In the genomic region with DNA sequence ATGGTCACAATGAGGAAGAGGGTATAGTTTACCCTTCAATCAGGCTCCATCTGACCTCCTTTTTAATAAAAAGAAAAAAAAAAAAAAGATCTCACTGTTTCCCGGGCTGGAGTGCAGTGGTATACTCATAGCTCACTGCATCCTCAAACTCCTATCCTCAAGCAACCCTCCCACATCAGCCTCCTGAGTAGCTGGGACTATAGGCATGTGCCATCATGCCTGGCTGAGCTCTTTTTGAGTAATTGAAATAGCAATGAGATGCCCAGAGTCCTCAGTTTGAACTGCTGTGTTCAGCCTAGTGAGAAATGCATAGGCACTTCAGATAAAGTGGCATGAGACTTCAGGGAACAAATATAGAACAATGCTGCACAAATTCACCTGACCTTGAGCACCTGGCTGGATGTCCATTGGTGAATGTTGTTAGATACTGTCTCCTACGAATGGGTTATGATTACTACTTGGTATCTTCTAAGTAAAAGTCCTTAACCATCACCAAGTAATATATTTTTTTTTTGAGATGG, we compare ENCODE assay signal across 21 cellular contexts.
DNase-seq lines count a peak whose midpoint lies in the region; ATAC-seq, FAIRE-seq and TF ChIP-seq lines count a peak whose summit lies in the region.
"Had no signal": no experiment of that assay in that cellular context is flagged by ENCODE, and none has a peak within 500 bp of the region (broad histone marks: within the 10 kb centered on the region; RNA-seq: fewer than 3 reads in every experiment).

No MANE protein-coding gene starts in this region.

- no peak for TF ChIP-seq EP300 in HepG2 (IDR thresholded peaks at IDR 0.05; ENCODE audit: low read depth in 2 of 2, low read length in 2 of 2)
- no peak for TF ChIP-seq EP300 in HepG2 (CRISPR knock-in tag; IDR thresholded peaks at IDR 0.05; ENCODE audit: borderline replicate concordance)

- ATAC-seq in HepG2 (no peak), HG03354 (IDR thresholded peaks at IDR 0.05; ENCODE audit: poor library complexity, severe bottlenecking, unreplicated experiment) (no peak)
- ATAC-seq: HCT116 had no signal

- H3K27ac ChIP-seq in RWPE1 (no peak overlapping the region), HepG2 (ENCODE audit: extremely low read length, insufficient read depth, low read length) (no peak overlapping the region)
- H3K27ac ChIP-seq: 22Rv1; BLaER1 treated with 17β-estradiol and CSF1 and Interleukin-3, amounts not matched to agents 10 nM and 100 nM; GM23248 had no signal

- H3K4me3 ChIP-seq in epithelial cell of esophagus (ENCODE audit: low read length) (no peak overlapping the region), HepG2 (replicated peaks in 1 of 3; ENCODE audit: insufficient read depth in 1 of 3, low read depth in 2 of 3, low read length in 3 of 3) (no peak overlapping the region)
- H3K4me3 ChIP-seq: BLaER1 treated with 17β-estradiol and CSF1 and Interleukin-3, amounts not matched to agents 10 nM and 100 nM; GM23248 had no signal

- WGBS in HepG2 (ENCODE audit: low lambda C conversion rate) = 54% methylated on average over 2 of the region's 2 CpGs

- H3K4me1 ChIP-seq in HepG2 (ENCODE audit: insufficient read depth, low read length) = no peaks in the 10 kb centered on the region
- H3K4me1 ChIP-seq: BLaER1 treated with 17β-estradiol and CSF1 and Interleukin-3, amounts not matched to agents 10 nM and 100 nM had no signal

- CTCF ChIA-PET in RWPE1 (lab: Yijun Ruan, JAX) (interaction anchor here (0.6 kb wide), 2 partner anchors 386 to 432 kb away, joined by 3 read pairs; no protein-coding TSS in a partner anchor), HepG2 (lab: Yijun Ruan, JAX; ENCODE audit: low intra/inter-chr PET ratio, low total read pairs) (no interaction called here)

- no peak overlapping the region for H2AFZ ChIP-seq in HepG2 (ENCODE audit: low read length)
- H2AFZ ChIP-seq: GM23248 had no signal

- no peak for TF ChIP-seq RAD21 in HepG2 (CRISPR knock-in tag; IDR thresholded peaks at IDR 0.05)

- no TSS peak for BruUV-seq in HepG2 (replicated peaks; lab: Mats Ljungman, UMichigan)

- no peaks in the 10 kb centered on the region for H3K27me3 ChIP-seq in HepG2 (ENCODE audit: control insufficient read depth in 1 of 2, insufficient read depth in 2 of 2, low read length in 2 of 2)
- H3K27me3 ChIP-seq: BLaER1 treated with 17β-estradiol and CSF1 and Interleukin-3, amounts not matched to agents 10 nM and 100 nM had no signal

- TF ChIP-seq CTCF in RWPE1 (conservative IDR thresholded peaks at IDR 0.05; ENCODE audit: low read depth) (no peak), epithelial cell of esophagus (IDR thresholded peaks at IDR 0.05; ENCODE audit: insufficient read depth, low read depth, low read length, missing control alignments) (no peak), HepG2 (CRISPR knock-in tag; IDR thresholded peaks at IDR 0.05) (no peak)

- H3K9me3 ChIP-seq in HepG2 (ENCODE audit: low read length) = no peaks in the 10 kb centered on the region
- H3K9me3 ChIP-seq: BLaER1 treated with 17β-estradiol and CSF1 and Interleukin-3, amounts not matched to agents 10 nM and 100 nM had no signal

- DNase-seq in DMS 273 (lab: John Stamatoyannopoulos, UW; ENCODE audit: unreplicated experiment) = peak; percentile 8
- no peak for DNase-seq in DMS 273 treated with DMSO at 0.1 percent for 48 hours (lab: John Stamatoyannopoulos, UW)
- peak; percentile 38 for DNase-seq in Caki2 (ENCODE audit: low read depth)
- peak; percentile 20 for DNase-seq in RWPE1 (ENCODE audit: low spot score)
- peak; percentile 82 for DNase-seq in epithelial cell of esophagus (ENCODE audit: low read depth)
- DNase-seq in HepG2 (ENCODE audit: low spot score) = no peak
- no peak for DNase-seq in NCI-H82 (lab: John Stamatoyannopoulos, UW)
- DNase-seq: AML-193; Calu3; CD4-positive, CD25-positive, alpha-beta regulatory T cell; DMS153; DMS79 treated with DMSO at 0.1 percent for 48 hours; EL; GM23248 had no signal

- in situ Hi-C loops in Caki2 (cut with HindIII; ENCODE audit: low pct_unique_long_range_greater_than_20kb, low sequenced_read_pairs) (no loop called here), HepG2 (cut with HindIII; ENCODE audit: extremely low pct_ligation_motif_present, low pct_unique_long_range_greater_than_20kb) (no loop called here)

- POLR2A ChIA-PET in RWPE1 (lab: Yijun Ruan, JAX; ENCODE audit: low non-redundant PET) (no interaction called here), HepG2 (lab: Yijun Ruan, JAX) (no interaction called here)

- no peak overlapping the region for H3K9ac ChIP-seq in HepG2 (ENCODE audit: insufficient read depth, low read depth, low read length)
- H3K9ac ChIP-seq: BLaER1 treated with 17β-estradiol and CSF1 and Interleukin-3, amounts not matched to agents 10 nM and 100 nM; GM23248 had no signal

- no peak overlapping the region for H3K4me2 ChIP-seq in HepG2 (ENCODE audit: low read depth, low read length)
- H3K4me2 ChIP-seq: BLaER1 treated with 17β-estradiol and CSF1 and Interleukin-3, amounts not matched to agents 10 nM and 100 nM had no signal

- intact Hi-C loops in HepG2 (cut with micrococcal nuclease; ENCODE audit: unreplicated experiment) = no loop called here

- no peaks in the 10 kb centered on the region for H3K79me2 ChIP-seq in HepG2 (ENCODE audit: insufficient read depth, low read length)

- FAIRE-seq in HepG2 (lab: Jason Lieb, UNC) = no peak
- FAIRE-seq: G401.6, GM12891, H54 had no signal

- no peaks in the 10 kb centered on the region for H3K36me3 ChIP-seq in HepG2 (replicated peaks in 1 of 2; ENCODE audit: control insufficient read depth in 1 of 2, insufficient read depth in 2 of 2, low read length in 2 of 2)
- H3K36me3 ChIP-seq: BLaER1 treated with 17β-estradiol and CSF1 and Interleukin-3, amounts not matched to agents 10 nM and 100 nM had no signal

- H4K20me1 ChIP-seq in HepG2 (ENCODE audit: insufficient read depth, low read length) = no peaks in the 10 kb centered on the region
- H4K20me1 ChIP-seq: BLaER1 treated with 17β-estradiol and CSF1 and Interleukin-3, amounts not matched to agents 10 nM and 100 nM had no signal

- no peak for TF ChIP-seq POLR2A in HepG2 (IDR thresholded peaks at IDR 0.05; ENCODE audit: insufficient read depth in 1 of 2, low read depth in 2 of 2, low read length in 2 of 2)

TF ChIP-seq in HepG2, 621 proteins besides CTCF, POLR2A, EP300 and RAD21:
- TF ChIP-seq HMG20B (CRISPR knock-in tag; conservative IDR thresholded peaks at IDR 0.05) (no peak), PRMT3 (CRISPR knock-in tag; IDR thresholded peaks at IDR 0.05; ENCODE audit: borderline replicate concordance, low read depth) (no peak), MAX (IDR thresholded peaks at IDR 0.05) (no peak), ZNF781 (CRISPR knock-in tag; IDR thresholded peaks at IDR 0.05; ENCODE audit: borderline replicate concordance, not compliant biosample characterization) (no peak), SIN3A (IDR thresholded peaks at IDR 0.05; ENCODE audit: borderline replicate concordance, low read depth, low read length) (no peak), ISX (CRISPR knock-in tag; conservative IDR thresholded peaks at IDR 0.05) (no peak), SPEN (CRISPR knock-in tag; IDR thresholded peaks at IDR 0.05; ENCODE audit: low read depth) (no peak), ZNF766 (CRISPR knock-in tag; IDR thresholded peaks at IDR 0.05; ENCODE audit: borderline replicate concordance) (no peak)
- TF ChIP-seq, protein P1, sequence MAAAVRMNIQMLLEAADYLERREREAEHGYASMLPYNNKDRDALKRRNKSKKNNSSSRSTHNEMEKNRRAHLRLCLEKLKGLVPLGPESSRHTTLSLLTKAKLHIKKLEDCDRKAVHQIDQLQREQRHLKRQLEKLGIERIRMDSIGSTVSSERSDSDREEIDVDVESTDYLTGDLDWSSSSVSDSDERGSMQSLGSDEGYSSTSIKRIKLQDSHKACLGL (CRISPR knock-in tag; IDR thresholded peaks at IDR 0.05) = no peak

Comparison
In these comparisons a context has a peak if more than half of its experiments do, and no peak if none do; other contexts are left out.
1. DNase-seq: peak in DMS 273 (single experiment), Caki2 (single experiment), RWPE1 (single experiment) and epithelial cell of esophagus (single experiment); none in DMS 273 treated with DMSO at 0.1 percent for 48 hours (single experiment), HepG2 (single experiment) and NCI-H82 (single experiment).